Comparison of ENCODE assay signal across 9 cellular contexts in genomic region chrX:114097411-114097810, GRCh38.
"Had no signal": no experiment of that assay in that cellular context is flagged by ENCODE, and none has a peak within 500 bp of the region (broad histone marks: within the 10 kb centered on the region; RNA-seq: fewer than 3 reads in every experiment).

No MANE protein-coding gene starts in this region.

- H2AFZ ChIP-seq: GM23338 had no signal

- H3K4me2 ChIP-seq: GM23338, KMS-11 had no signal

- H3K9ac ChIP-seq: KMS-11 had no signal

- FAIRE-seq: HepG2, HTR-8/SVneo had no signal

- H3K4me3 ChIP-seq: GM23338, HAP-1 had no signal

- DNase-seq: H7, HFFc6, KBM-7 had no signal

- H3K36me3 ChIP-seq: HAP-1 had no signal

- ATAC-seq: GM23338, HCT116, HepG2 had no signal

- H3K27ac ChIP-seq: KMS-11 had no signal
